In genomic region chr18:11154369-11154982, GRCh38 we compare ENCODE assay signal across 8 cellular contexts. TPM values are rescaled to one million over a fixed set of nuclear protein-coding genes. Genes with fewer than 3 reads are reported as not detected.
A peak's percentile ranks its signal among the peaks of the same experiment; 100 is the strongest.
DNase-seq lines count a peak whose midpoint lies in the region; ATAC-seq and TF ChIP-seq lines count a peak whose summit lies in the region.

No MANE protein-coding gene starts in this region.

- H3K4me3 Mint-ChIP-seq in stimulated activated naive B cell treated with anti-CD40 and anti-IgM and Interleukin-4, amounts not matched to agents 10 μg/mL and 1 μg/mL and 100 μg/mL, for 72 hours: no peak overlapping the region

- intact Hi-C loops in colonic mucosa (cut with DNase I): loop anchor here (5.0 to 10.0 kb wide), 3 partner anchors 110 to 592 kb away; no protein-coding TSS in a partner anchor

- no peaks in the 10 kb centered on the region for H3K79me2 ChIP-seq in osteoblast (ENCODE audit: insufficient read depth, low read length)

- no peaks in the 10 kb centered on the region for H4K20me1 ChIP-seq in osteoblast (ENCODE audit: insufficient read depth, low read length)

- H3K27ac Mint-ChIP-seq in stimulated activated naive B cell treated with anti-CD40 and anti-IgM and Interleukin-4, amounts not matched to agents 10 μg/mL and 1 μg/mL and 100 μg/mL, for 72 hours: no peak overlapping the region

- DNase-seq in cardiac muscle cell (ENCODE audit: low read depth in 1 of 2, low spot score in 1 of 2) (peak; percentile 60 to 80), right atrium auricular region (ENCODE audit: low spot score) (no peak), NCI-H460 (ENCODE audit: extremely low read depth, low read depth) (peak; percentile 36), colonic mucosa (no peak), osteoblast (ENCODE audit: insufficient read length, low spot score, missing footprints) (no peak)
- no peak for DNase-seq in stimulated activated naive B cell treated with anti-CD40 and anti-IgM and Interleukin-4, amounts not matched to agents 10 μg/mL and 1 μg/mL and 100 μg/mL, for 72 hours

- H3K27ac ChIP-seq in cardiac muscle cell (no peak overlapping the region), right atrium auricular region (no peak overlapping the region), colonic mucosa (no peak overlapping the region), osteoblast (ENCODE audit: low read depth, low read length) (no peak overlapping the region)

- H3K4me1 Mint-ChIP-seq in stimulated activated naive B cell treated with anti-CD40 and anti-IgM and Interleukin-4, amounts not matched to agents 10 μg/mL and 1 μg/mL and 100 μg/mL, for 72 hours: peaks cover 3 to 14% of the 10 kb centered on the region in 2 donors

- H3K36me3 ChIP-seq in cardiac muscle cell (no peaks in the 10 kb centered on the region), right atrium auricular region (no peaks in the 10 kb centered on the region), colonic mucosa (no peaks in the 10 kb centered on the region), osteoblast (ENCODE audit: insufficient read depth, low read length) (no peaks in the 10 kb centered on the region)

- H3K27me3 Mint-ChIP-seq in stimulated activated naive B cell treated with anti-CD40 and anti-IgM and Interleukin-4, amounts not matched to agents 10 μg/mL and 1 μg/mL and 100 μg/mL, for 72 hours: peaks cover 32 to 40% of the 10 kb centered on the region in 2 donors

- H3K9me3 Mint-ChIP-seq in stimulated activated naive B cell treated with anti-CD40 and anti-IgM and Interleukin-4, amounts not matched to agents 10 μg/mL and 1 μg/mL and 100 μg/mL, for 72 hours: no peaks in the 10 kb centered on the region

- H3K36me3 Mint-ChIP-seq in stimulated activated naive B cell treated with anti-CD40 and anti-IgM and Interleukin-4, amounts not matched to agents 10 μg/mL and 1 μg/mL and 100 μg/mL, for 72 hours: no peaks in the 10 kb centered on the region

- no peak overlapping the region for H3K4me2 ChIP-seq in osteoblast (ENCODE audit: insufficient read depth, low read length)

- no peak for ATAC-seq in HG02973 (IDR thresholded peaks at IDR 0.05; ENCODE audit: unreplicated experiment)
- no peak for ATAC-seq in stimulated activated naive B cell treated with anti-CD40 and anti-IgM and Interleukin-4, amounts not matched to agents 10 μg/mL and 1 μg/mL and 100 μg/mL, for 72 hours (replicated peaks)
- ATAC-seq in HG03135 (IDR thresholded peaks at IDR 0.05; ENCODE audit: unreplicated experiment): no peak

- H3K9ac ChIP-seq in colonic mucosa (ENCODE audit: low read depth in 2 of 2, low read length in 2 of 2): no peak overlapping the region

- H3K27me3 ChIP-seq in cardiac muscle cell: peaks cover 40% of the 10 kb centered on the region
- H3K27me3 ChIP-seq in right atrium auricular region: peaks cover 0 to 4% of the 10 kb centered on the region in 2 donors
- H3K27me3 ChIP-seq in colonic mucosa: peaks cover 8% of the 10 kb centered on the region
- H3K27me3 ChIP-seq in osteoblast (ENCODE audit: insufficient read depth, low read length): peaks cover 29% of the 10 kb centered on the region

- no peak overlapping the region for H2AFZ ChIP-seq in osteoblast (ENCODE audit: low read length)

- H3K4me3 ChIP-seq in cardiac muscle cell (no peak overlapping the region), right atrium auricular region (no peak overlapping the region), colonic mucosa (no peak overlapping the region), osteoblast (ENCODE audit: insufficient read depth, low read length) (no peak overlapping the region)

- no peaks in the 10 kb centered on the region for H3K4me1 ChIP-seq in cardiac muscle cell (ENCODE audit: low read depth)
- H3K4me1 ChIP-seq in right atrium auricular region: peaks cover 0 to 5% of the 10 kb centered on the region in 2 donors
- no peaks in the 10 kb centered on the region for H3K4me1 ChIP-seq in colonic mucosa
- H3K4me1 ChIP-seq in osteoblast (ENCODE audit: insufficient read depth, low read length): peaks cover 9% of the 10 kb centered on the region

- TF ChIP-seq CTCF in cardiac muscle cell (IDR thresholded peaks at IDR 0.05; ENCODE audit: low read depth, low read length) (peak; percentile 53), right atrium auricular region (IDR thresholded peaks at IDR 0.05) (peak in 1 of 2 donors; percentile 57), colonic mucosa (IDR thresholded peaks at IDR 0.05) (peak; percentile 31), osteoblast (IDR thresholded peaks at IDR 0.05; ENCODE audit: extremely low read depth, low read depth, low read length) (peak; percentile 59)

- H3K9me3 ChIP-seq in cardiac muscle cell (ENCODE audit: low read depth): no peaks in the 10 kb centered on the region
- H3K9me3 ChIP-seq in right atrium auricular region: no peaks in the 10 kb centered on the region
- no peaks in the 10 kb centered on the region for H3K9me3 ChIP-seq in colonic mucosa
- H3K9me3 ChIP-seq in osteoblast (ENCODE audit: low read depth, low read length): no peaks in the 10 kb centered on the region

RNA-seq across cellular contexts. Expression of gene PIEZO2, which starts 5.1 kb away (rescaled TPM):
- 0.32 and 0.69 TPM in 2 replicates for total RNA-seq in cardiac muscle cell
- polyA plus RNA-seq in cardiac muscle cell: 0.04 and 0.42 TPM in 2 replicates
- total RNA-seq in right atrium auricular region: 1 to 10 TPM in 1 of 2 donors, under 1 TPM in 1; 0.63 to 3.0 TPM
- not detected in 2 replicates for total RNA-seq in NCI-H460 (2014; rRNA removed; shearing (Covaris generic))
- polyA plus RNA-seq in NCI-H460 (2014; cell fraction: nucleus; rRNA removed): not detected in 2 replicates
- total RNA-seq in colonic mucosa: 1 to 10 TPM in 1 of 2 donors, under 1 TPM in 1; 0.79 to 4.0 TPM
- total RNA-seq in osteoblast: 6.5 and 46.7 TPM in 2 replicates

Comparison
In these comparisons a context has a peak if more than half of its experiments do, and no peak if none do; other contexts are left out.
1. DNase-seq: peak in cardiac muscle cell (2 of 2) and NCI-H460 (single experiment); none in right atrium auricular region (single experiment), colonic mucosa (single experiment), osteoblast (single experiment) and stimulated activated naive B cell treated with anti-CD40 and anti-IgM and Interleukin-4, amounts not matched to agents 10 μg/mL and 1 μg/mL and 100 μg/mL, for 72 hours (single experiment).